30 cellular contexts compared by ENCODE assay signal in the genomic region with DNA sequence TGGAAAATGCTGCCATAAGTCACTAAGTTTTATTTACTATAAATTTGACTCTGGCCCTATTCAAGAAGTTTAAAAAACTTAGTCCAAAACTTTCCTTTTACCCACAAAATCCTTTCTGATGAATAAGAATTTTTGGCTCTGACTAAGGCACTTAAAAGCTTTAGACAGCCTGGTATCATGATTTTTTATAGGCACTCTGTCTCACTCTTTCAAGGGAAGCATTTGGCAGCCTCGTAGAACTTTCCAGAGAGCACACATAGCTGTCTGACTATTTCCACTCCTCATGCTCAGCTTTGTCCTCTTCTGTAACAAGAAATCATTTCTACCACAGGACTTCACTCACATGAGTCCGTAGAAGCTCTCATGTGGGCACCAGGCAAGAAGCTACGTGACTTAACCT. TPM values are rescaled to one million over a fixed set of nuclear protein-coding genes. Genes with fewer than 3 reads are reported as not detected.
A peak's percentile ranks its signal among the peaks of the same experiment; 100 is the strongest.
DNase-seq lines count a peak whose midpoint lies in the region; ATAC-seq, FAIRE-seq and TF ChIP-seq lines count a peak whose summit lies in the region.
"Had no signal": no experiment of that assay in that cellular context is flagged by ENCODE, and none has a peak within 500 bp of the region (broad histone marks: within the 10 kb centered on the region; RNA-seq: fewer than 3 reads in every experiment).

No MANE protein-coding gene starts in this region.

- no peaks in the 10 kb centered on the region for H3K9me2 ChIP-seq in SK-N-SH

- no peak overlapping the region for H3K4me2 ChIP-seq in SK-N-SH
- H3K4me2 ChIP-seq: BLaER1 had no signal

- H3K4me1 ChIP-seq in SK-N-SH (ENCODE audit: control insufficient read depth in 1 of 2, insufficient read depth in 2 of 2, low read depth in 1 of 2, low read length in 1 of 2) (peaks cover 0 to 3% of the 10 kb centered on the region in 2 experiments; a peak in 1 of 4 replicates), sigmoid colon (no peaks in the 10 kb centered on the region)
- H3K4me1 ChIP-seq: BLaER1, Caco-2, esophagus squamous epithelium, SJSA1, stomach, transverse colon had no signal

- peak; percentile 90 for DNase-seq in GM04503 (ENCODE audit: low read depth)
- no peak for DNase-seq in SK-N-SH
- peak; percentile 67 for DNase-seq in fibroblast of mammary gland (ENCODE audit: low read depth)
- no peak for DNase-seq in sigmoid colon
- DNase-seq in AML-193 (lab: John Stamatoyannopoulos, UW), result no peak
- DNase-seq in RCC 7860 (ENCODE audit: low spot score), result no peak
- DNase-seq: activated naive CD4-positive, alpha-beta T cell; activated T-cell treated with anti-CD3 and anti-CD28 coated beads, Interleukin-2, amount 50 U/mL, for 4 hours; amygdala; Caco-2; cortex of kidney; DMS79; endodermal cell; esophagus squamous epithelium; glutamatergic neuron; H9; NCI-H1436; NCI-H2171 treated with DMSO at 0.1 percent for 48 hours; NCI-H524 treated with DMSO at 0.1 percent for 48 hours; stimulated activated CD8-positive, alpha-beta memory T cell treated with anti-CD3 and anti-CD28 coated beads, Interleukin-4, amount 100 ng/mL, for 48 hours; stomach; transverse colon had no signal

- ATAC-seq in GM18867 (IDR thresholded peaks at IDR 0.05; ENCODE audit: unreplicated experiment), result no peak
- ATAC-seq: activated T-cell treated with anti-CD3 and anti-CD28 coated beads, Interleukin-2, amount 50 U/mL, for 4 hours; Panc1 had no signal

- FAIRE-seq in RCC 7860 (lab: Jason Lieb, UNC), result no peak

- no peak overlapping the region for H3K9ac ChIP-seq in SK-N-SH
- H3K9ac ChIP-seq: BLaER1 had no signal

- TF ChIP-seq RAD21 in SK-N-SH (IDR thresholded peaks at IDR 0.05; ENCODE audit: low read length), result no peak

- H3K27ac ChIP-seq in SK-N-SH (ENCODE audit: low read depth in 2 of 2, low read length in 1 of 2) (0 out of 4 replicates have a peak overlapping the region, but pooled peaks of 1 of the 2 experiments have one; percentile 39), sigmoid colon (no peak overlapping the region)
- H3K27ac ChIP-seq: BLaER1, esophagus squamous epithelium, HL-60, SJSA1, stomach, transverse colon had no signal

- no peaks in the 10 kb centered on the region for H3K36me3 ChIP-seq in SK-N-SH (replicated peaks in 1 of 2; ENCODE audit: control insufficient read depth in 1 of 2, insufficient read depth in 2 of 2, low read length in 1 of 2)
- no peaks in the 10 kb centered on the region for H3K36me3 ChIP-seq in sigmoid colon
- H3K36me3 ChIP-seq: BLaER1, esophagus squamous epithelium, SJSA1, stomach, transverse colon had no signal

- WGBS in SK-N-SH (ENCODE audit: low lambda C conversion rate), result 26% methylated on average over 3 of the region's 3 CpGs
- WGBS in sigmoid colon, 2 donors, result 74 to 76% methylated on average over 3 of the region's 3 CpGs

- POLR2A ChIA-PET in SK-N-SH (lab: Yijun Ruan, JAX), result no interaction called here

- H3K4me3 ChIP-seq in SK-N-SH (ENCODE audit: low read depth in 2 of 2, low read length in 1 of 2) (no peak overlapping the region), fibroblast of mammary gland (ENCODE audit: control insufficient read depth, low read depth, low read length) (no peak overlapping the region), sigmoid colon (no peak overlapping the region)
- H3K4me3 ChIP-seq: BLaER1, esophagus squamous epithelium, SJSA1, stomach, transverse colon had no signal

- no peaks in the 10 kb centered on the region for H4K20me1 ChIP-seq in SK-N-SH (ENCODE audit: insufficient read depth)
- H4K20me1 ChIP-seq: BLaER1 had no signal

- CTCF ChIA-PET in SK-N-SH (lab: Yijun Ruan, JAX), result interaction anchor here (0.9 kb wide), 1 partner anchor 76 kb away, joined by 4 read pairs; no protein-coding TSS in a partner anchor

- H3K27me3 ChIP-seq in SK-N-SH (ENCODE audit: insufficient read depth) (no peaks in the 10 kb centered on the region), sigmoid colon (no peaks in the 10 kb centered on the region)
- H3K27me3 ChIP-seq: BLaER1, esophagus squamous epithelium, SJSA1, stomach, transverse colon had no signal

- H3F3A ChIP-seq in SK-N-SH (replicated peaks; ENCODE audit: insufficient read depth), result no peaks in the 10 kb centered on the region

- TF ChIP-seq POLR2A in sigmoid colon (IDR thresholded peaks at IDR 0.05), result no peak

- no peak overlapping the region for H2AFZ ChIP-seq in SK-N-SH (ENCODE audit: low read depth)

- intact Hi-C loops in sigmoid colon (cut with DNase I), result no loop called here

- H3K9me3 ChIP-seq in SK-N-SH (no peaks in the 10 kb centered on the region), sigmoid colon (peaks cover 0 to 2% (median 1%) of the 10 kb centered on the region in 4 donors)
- H3K9me3 ChIP-seq: Caco-2, SJSA1 had no signal

- TF ChIP-seq EP300 in SK-N-SH (IDR thresholded peaks at IDR 0.05; ENCODE audit: borderline replicate concordance in 1 of 2, low read depth in 1 of 2, low read length in 1 of 2) (peak in 1 of 2 experiments; percentile 39; a peak in 1 of 4 replicates), sigmoid colon (IDR thresholded peaks at IDR 0.05) (no peak)

- TF ChIP-seq CTCF in SK-N-SH (IDR thresholded peaks at IDR 0.05) (no peak), fibroblast of mammary gland (conservative IDR thresholded peaks at IDR 0.05; ENCODE audit: control insufficient read depth, insufficient read depth, low read depth, low read length) (no peak), sigmoid colon (IDR thresholded peaks at IDR 0.05) (no peak)

- no peaks in the 10 kb centered on the region for H3K79me2 ChIP-seq in SK-N-SH (ENCODE audit: insufficient read depth)

TF ChIP-seq in SK-N-SH, 30 proteins besides CTCF, POLR2A, EP300 and RAD21:
- TF ChIP-seq, protein P1, sequence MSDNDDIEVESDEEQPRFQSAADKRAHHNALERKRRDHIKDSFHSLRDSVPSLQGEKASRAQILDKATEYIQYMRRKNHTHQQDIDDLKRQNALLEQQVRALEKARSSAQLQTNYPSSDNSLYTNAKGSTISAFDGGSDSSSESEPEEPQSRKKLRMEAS (IDR thresholded peaks at IDR 0.05; ENCODE audit: low read depth), result 0 out of 2 replicates have a peak, but pooled peaks have one; percentile 40
- TF ChIP-seq TCF12 (IDR thresholded peaks at IDR 0.05), result peak; percentile 46; the same call in 1 of the 2 replicates
- TF ChIP-seq JUND (IDR thresholded peaks at IDR 0.05), result peak; percentile 6; the same call in 1 of the 2 replicates
- no peak for TF ChIP-seq GATA2 (CRISPR knock-in tag; IDR thresholded peaks at IDR 0.05)
- peak; percentile 39; the same call in 1 of the 2 replicates for TF ChIP-seq FOSL2 (IDR thresholded peaks at IDR 0.05; ENCODE audit: borderline replicate concordance, low read depth)
- no peak for TF ChIP-seq MEF2A (IDR thresholded peaks at IDR 0.05; ENCODE audit: borderline replicate concordance, low read depth)
- TF ChIP-seq, protein P2, sequence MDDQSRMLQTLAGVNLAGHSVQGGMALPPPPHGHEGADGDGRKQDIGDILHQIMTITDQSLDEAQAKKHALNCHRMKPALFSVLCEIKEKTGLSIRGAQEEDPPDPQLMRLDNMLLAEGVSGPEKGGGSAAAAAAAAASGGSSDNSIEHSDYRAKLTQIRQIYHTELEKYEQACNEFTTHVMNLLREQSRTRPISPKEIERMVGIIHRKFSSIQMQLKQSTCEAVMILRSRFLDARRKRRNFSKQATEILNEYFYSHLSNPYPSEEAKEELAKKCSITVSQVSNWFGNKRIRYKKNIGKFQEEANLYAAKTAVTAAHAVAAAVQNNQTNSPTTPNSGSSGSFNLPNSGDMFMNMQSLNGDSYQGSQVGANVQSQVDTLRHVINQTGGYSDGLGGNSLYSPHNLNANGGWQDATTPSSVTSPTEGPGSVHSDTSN (IDR thresholded peaks at IDR 0.05), result peak; percentile 62
- peak; percentile 62 for TF ChIP-seq NFIC (IDR thresholded peaks at IDR 0.05; ENCODE audit: borderline replicate concordance)

RNA-seq across cellular contexts. Expression of a gene that starts 32.3 kb away (rescaled TPM):
- polyA plus RNA-seq in SK-N-SH (2012; rRNA removed), result 0.33 and 0.50 TPM in 2 replicates
- polyA plus RNA-seq in SK-N-SH (2012; cell fraction: cytosol; rRNA removed), result 0.34 and 0.40 TPM in 2 replicates
- 0.69 and 0.86 TPM in 2 replicates for polyA plus RNA-seq in SK-N-SH (2012; cell fraction: nucleus; rRNA removed)
- under 1 TPM in 1 of 4 donors, not detected in 3; 0.71 TPM for total RNA-seq in sigmoid colon
- polyA plus RNA-seq in sigmoid colon, result 10 to 100 TPM in 2 of 3 donors, 1 to 10 TPM in 1; 9.0 to 30.1 (median 12.5) TPM
- total RNA-seq: activated T-cell treated with anti-CD3 and anti-CD28 coated beads, Interleukin-2, amount 50 U/mL, for 4 hours; cardiac septum; lung microvascular endothelial cell; posterior vena cava had no signal

Comparison
In these comparisons a context has a peak if more than half of its experiments do, and no peak if none do; other contexts are left out.
1. DNase-seq: peak in GM04503 (single experiment) and fibroblast of mammary gland (single experiment); none in SK-N-SH (single experiment), sigmoid colon (single experiment), AML-193 (0 of 2) and RCC 7860 (single experiment).
2. RNA of a gene that starts 32.3 kb away (polyA plus RNA-seq): 9.0 to 30.1 TPM in sigmoid colon; 0.33 to 0.86 TPM in SK-N-SH; every median in the first group is over 4 times any median in the second.